Comparison of ENCODE assay signal across 8 cellular contexts in the genomic region with DNA sequence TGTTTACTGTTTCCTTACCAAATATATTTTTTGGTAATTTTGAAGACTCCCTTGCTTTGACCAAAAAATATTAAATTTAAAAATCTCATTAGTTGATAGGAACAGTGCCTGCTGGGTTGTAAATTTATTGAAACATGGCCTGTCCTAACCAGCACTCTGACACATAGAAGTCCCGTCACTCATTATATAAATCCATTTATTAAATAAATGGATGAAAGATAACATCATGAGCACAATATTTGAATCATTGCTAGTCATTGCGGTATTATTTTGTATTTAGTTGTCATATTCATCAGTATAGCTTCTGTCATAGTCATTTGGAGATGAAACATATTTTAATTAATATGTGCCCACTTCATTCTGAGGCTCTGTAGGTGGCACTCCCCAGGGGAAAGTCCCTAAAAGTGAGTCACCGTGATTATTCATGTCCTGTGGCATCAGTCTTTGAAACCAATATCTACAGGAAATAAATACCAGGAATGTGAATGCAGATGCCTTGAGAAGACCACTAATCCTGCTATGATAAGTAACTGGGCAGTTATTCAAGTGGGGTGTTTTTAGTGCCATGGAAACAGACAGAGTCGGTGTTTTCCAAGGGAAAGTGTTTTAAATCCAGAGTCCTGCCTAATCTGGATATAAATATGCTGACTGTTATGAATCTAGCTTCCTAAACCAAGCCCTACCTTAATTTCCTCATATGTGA.
DNase-seq lines count a peak whose midpoint lies in the region; ATAC-seq and TF ChIP-seq lines count a peak whose summit lies in the region.

No MANE protein-coding gene starts in this region.

- peaks cover 79% of the 10 kb centered on the region for H3K4me1 Mint-ChIP-seq in HFFc6 (ENCODE audit: low read depth)
- H3K4me1 Mint-ChIP-seq in activated T-helper 2 cell treated with anti-CD3 and anti-CD28 coated beads, Interferon-gamma antibody, Interleukin-2, Interleukin-4, amounts not matched to agents 10 μg/mL and 5 μg/mL and 100 μg/mL, durations not matched to agents 14 hours and 24 hours and 36 hours (ENCODE audit: low read depth) = peaks cover 31% of the 10 kb centered on the region

- CTCF ChIA-PET in AG04449 (lab: Yijun Ruan, JAX) = interaction anchor here (1.2 to 3.8 kb wide), 5 partner anchors 9 to 1016 kb away, joined by 3 to 21 read pairs (median 5); no protein-coding TSS in a partner anchor

- H3K4me3 Mint-ChIP-seq in HFFc6 = peak overlapping the region; percentile 77
- no peak overlapping the region for H3K4me3 Mint-ChIP-seq in activated T-helper 2 cell treated with anti-CD3 and anti-CD28 coated beads, Interferon-gamma antibody, Interleukin-2, Interleukin-4, amounts not matched to agents 10 μg/mL and 5 μg/mL and 100 μg/mL, durations not matched to agents 14 hours and 24 hours and 36 hours (ENCODE audit: low read depth)

- H3K9me3 Mint-ChIP-seq in HFFc6 = no peaks in the 10 kb centered on the region
- H3K9me3 Mint-ChIP-seq in activated T-helper 2 cell treated with anti-CD3 and anti-CD28 coated beads, Interferon-gamma antibody, Interleukin-2, Interleukin-4, amounts not matched to agents 10 μg/mL and 5 μg/mL and 100 μg/mL, durations not matched to agents 14 hours and 24 hours and 36 hours = no peaks in the 10 kb centered on the region

- DNase-seq in AG04449 (ENCODE audit: low read depth, low spot score) (peak; percentile 95), HFFc6 (peak; percentile 98), kidney epithelial cell (ENCODE audit: low read depth) (peak; percentile 96), COR-L47 (lab: John Stamatoyannopoulos, UW) (no peak), NCI-H1694 treated with DMSO at 0.1 percent for 48 hours (lab: John Stamatoyannopoulos, UW) (no peak), superior temporal gyrus (ENCODE audit: extremely low spot score) (no peak)
- DNase-seq in activated T-helper 2 cell treated with anti-CD3 and anti-CD28 coated beads, Interferon-gamma antibody, Interleukin-2, Interleukin-4, amounts not matched to agents 10 μg/mL and 5 μg/mL and 100 μg/mL, durations not matched to agents 14 hours and 24 hours and 36 hours (ENCODE audit: low spot score) = no peak
- peak; percentile 45 for DNase-seq in stimulated activated naive CD8-positive, alpha-beta T cell treated with anti-CD3 and anti-CD28 coated beads, Interleukin-15, Interleukin-2, amounts not matched to agents 100 U/mL and 50 U/mL, for 24 hours

- peaks cover 3% of the 10 kb centered on the region; the same call in 1 of the 2 replicates for H3K27me3 Mint-ChIP-seq in HFFc6 (ENCODE audit: insufficient read depth)
- peaks cover 6% of the 10 kb centered on the region for H3K27me3 Mint-ChIP-seq in activated T-helper 2 cell treated with anti-CD3 and anti-CD28 coated beads, Interferon-gamma antibody, Interleukin-2, Interleukin-4, amounts not matched to agents 10 μg/mL and 5 μg/mL and 100 μg/mL, durations not matched to agents 14 hours and 24 hours and 36 hours (ENCODE audit: low read depth)

- H3K27me3 ChIP-seq in kidney epithelial cell (ENCODE audit: control insufficient read depth, insufficient read depth, low read length) = no peaks in the 10 kb centered on the region

- ATAC-seq in stimulated activated naive CD8-positive, alpha-beta T cell treated with anti-CD3 and anti-CD28 coated beads, Interleukin-15, Interleukin-2, amounts not matched to agents 100 U/mL and 50 U/mL, for 24 hours = peak; percentile 85

- TF ChIP-seq CTCF in AG04449 (IDR thresholded peaks at IDR 0.05; ENCODE audit: insufficient read depth, low read length, missing control alignments) (no peak), HFFc6 (IDR thresholded peaks at IDR 0.05) (no peak), kidney epithelial cell (IDR thresholded peaks at IDR 0.05; ENCODE audit: insufficient read depth, low read length, poor library complexity, severe bottlenecking) (no peak)

- H3K4me3 ChIP-seq in AG04449 (ENCODE audit: low read depth, low read length) (no peak overlapping the region), kidney epithelial cell (ENCODE audit: low read depth, low read length) (no peak overlapping the region)

- H3K36me3 ChIP-seq in kidney epithelial cell (ENCODE audit: control insufficient read depth, insufficient read depth, low read length) = no peaks in the 10 kb centered on the region

- no peaks in the 10 kb centered on the region for H3K36me3 Mint-ChIP-seq in HFFc6 (ENCODE audit: low read depth)
- H3K36me3 Mint-ChIP-seq in activated T-helper 2 cell treated with anti-CD3 and anti-CD28 coated beads, Interferon-gamma antibody, Interleukin-2, Interleukin-4, amounts not matched to agents 10 μg/mL and 5 μg/mL and 100 μg/mL, durations not matched to agents 14 hours and 24 hours and 36 hours (ENCODE audit: low read depth) = no peaks in the 10 kb centered on the region

- intact Hi-C loops in activated T-helper 2 cell treated with anti-CD3 and anti-CD28 coated beads, Interferon-gamma antibody, Interleukin-2, Interleukin-4, amounts not matched to agents 10 μg/mL and 5 μg/mL and 100 μg/mL, durations not matched to agents 14 hours and 24 hours and 36 hours (cut with micrococcal nuclease) = loop anchor here (1.0 to 10.0 kb wide), 10 partner anchors 238 to 1205 kb away; no protein-coding TSS in a partner anchor

- H3K27ac Mint-ChIP-seq in HFFc6 = peak overlapping the region; percentile 89
- H3K27ac Mint-ChIP-seq in activated T-helper 2 cell treated with anti-CD3 and anti-CD28 coated beads, Interferon-gamma antibody, Interleukin-2, Interleukin-4, amounts not matched to agents 10 μg/mL and 5 μg/mL and 100 μg/mL, durations not matched to agents 14 hours and 24 hours and 36 hours = peak overlapping the region; percentile 88

- POLR2A ChIA-PET in AG04449 (lab: Yijun Ruan, JAX) = interaction anchor here (0.5 to 1.5 kb wide), 3 partner anchors 161 to 483 kb away, joined by 3 to 7 read pairs (median 3); partner anchors contain the start of gene DUSP10

Comparison
In these comparisons a context has a peak if more than half of its experiments do, and no peak if none do; other contexts are left out.
1. DNase-seq: peak in AG04449 (single experiment), HFFc6 (single experiment), kidney epithelial cell (single experiment) and stimulated activated naive CD8-positive, alpha-beta T cell treated with anti-CD3 and anti-CD28 coated beads, Interleukin-15, Interleukin-2, amounts not matched to agents 100 U/mL and 50 U/mL, for 24 hours (single experiment); none in activated T-helper 2 cell treated with anti-CD3 and anti-CD28 coated beads, Interferon-gamma antibody, Interleukin-2, Interleukin-4, amounts not matched to agents 10 μg/mL and 5 μg/mL and 100 μg/mL, durations not matched to agents 14 hours and 24 hours and 36 hours (single experiment), COR-L47 (single experiment), NCI-H1694 treated with DMSO at 0.1 percent for 48 hours (single experiment) and superior temporal gyrus (single experiment).